ENCODE assay signal across 13 cellular contexts in genomic region chr1:206715552-206716518, GRCh38. TPM values are rescaled to one million over a fixed set of nuclear protein-coding genes. Genes with fewer than 3 reads are reported as not detected.
DNase-seq lines count a peak whose midpoint lies in the region; ATAC-seq and TF ChIP-seq lines count a peak whose summit lies in the region.
"Had no signal": no experiment of that assay in that cellular context is flagged by ENCODE, and none has a peak within 500 bp of the region (broad histone marks: within the 10 kb centered on the region; RNA-seq: fewer than 3 reads in every experiment).

No MANE protein-coding gene starts in this region.

- peak overlapping the region; percentile 9 for H3K4me3 Mint-ChIP-seq in activated T-helper 2 cell treated with anti-CD3 and anti-CD28 coated beads, Interferon-gamma antibody, Interleukin-2, Interleukin-4, amounts not matched to agents 10 μg/mL and 5 μg/mL and 100 μg/mL, durations not matched to agents 14 hours and 24 hours and 36 hours (ENCODE audit: low read depth)
- no peak overlapping the region for H3K4me3 Mint-ChIP-seq in memory B cell
- H3K4me3 Mint-ChIP-seq: mesothelial cell of epicardium had no signal

- H3K9me3 Mint-ChIP-seq in activated T-helper 2 cell treated with anti-CD3 and anti-CD28 coated beads, Interferon-gamma antibody, Interleukin-2, Interleukin-4, amounts not matched to agents 10 μg/mL and 5 μg/mL and 100 μg/mL, durations not matched to agents 14 hours and 24 hours and 36 hours, result no peaks in the 10 kb centered on the region
- H3K9me3 Mint-ChIP-seq in memory B cell, result no peaks in the 10 kb centered on the region
- H3K9me3 Mint-ChIP-seq: mesothelial cell of epicardium had no signal

- TF ChIP-seq POLR2A in transverse colon (IDR thresholded peaks at IDR 0.05) (no peak), erythroblast (IDR thresholded peaks at IDR 0.05; ENCODE audit: low read length) (no peak)

- H3K36me3 ChIP-seq in transverse colon, result no peaks in the 10 kb centered on the region
- H3K36me3 ChIP-seq: upper lobe of left lung had no signal

- intact Hi-C loops in activated T-helper 2 cell treated with anti-CD3 and anti-CD28 coated beads, Interferon-gamma antibody, Interleukin-2, Interleukin-4, amounts not matched to agents 10 μg/mL and 5 μg/mL and 100 μg/mL, durations not matched to agents 14 hours and 24 hours and 36 hours (cut with micrococcal nuclease), result loop anchor here (2.0 to 10.0 kb wide), 2 partner anchors 27 to 51 kb away; no protein-coding TSS in a partner anchor
- intact Hi-C loops in transverse colon (cut with DNase I; ENCODE audit: low total_unique reads), result no loop called here

- in situ Hi-C loops in transverse colon (cut with MboI; ENCODE audit: low pct_ligation_motif_present in 1 of 4, low pct_unique_long_range_greater_than_20kb in 1 of 4, low sequenced_read_pairs in 3 of 4), result no loop called here

- H3K4me1 Mint-ChIP-seq in activated T-helper 2 cell treated with anti-CD3 and anti-CD28 coated beads, Interferon-gamma antibody, Interleukin-2, Interleukin-4, amounts not matched to agents 10 μg/mL and 5 μg/mL and 100 μg/mL, durations not matched to agents 14 hours and 24 hours and 36 hours (ENCODE audit: low read depth), result peaks cover 69% of the 10 kb centered on the region
- H3K4me1 Mint-ChIP-seq in memory B cell, result peaks cover 57% of the 10 kb centered on the region

- H3K27me3 Mint-ChIP-seq in activated T-helper 2 cell treated with anti-CD3 and anti-CD28 coated beads, Interferon-gamma antibody, Interleukin-2, Interleukin-4, amounts not matched to agents 10 μg/mL and 5 μg/mL and 100 μg/mL, durations not matched to agents 14 hours and 24 hours and 36 hours (ENCODE audit: low read depth), result no peaks in the 10 kb centered on the region
- H3K27me3 Mint-ChIP-seq in memory B cell, result no peaks in the 10 kb centered on the region

- H3K27ac Mint-ChIP-seq in activated T-helper 2 cell treated with anti-CD3 and anti-CD28 coated beads, Interferon-gamma antibody, Interleukin-2, Interleukin-4, amounts not matched to agents 10 μg/mL and 5 μg/mL and 100 μg/mL, durations not matched to agents 14 hours and 24 hours and 36 hours, result peak overlapping the region; percentile 71
- peak overlapping the region; percentile 85 for H3K27ac Mint-ChIP-seq in memory B cell
- H3K27ac Mint-ChIP-seq: mesothelial cell of epicardium had no signal

- no peaks in the 10 kb centered on the region for H3K27me3 ChIP-seq in transverse colon
- H3K27me3 ChIP-seq: upper lobe of left lung had no signal

- no peak overlapping the region for H3K4me3 ChIP-seq in transverse colon
- H3K4me3 ChIP-seq: upper lobe of left lung had no signal

- H3K4me1 ChIP-seq in transverse colon, result peaks cover 39 to 84% (median 43%) of the 10 kb centered on the region in 4 donors

- ATAC-seq in memory B cell (ENCODE audit: low read depth), result no peak

- peak; percentile 63 for DNase-seq in activated effector memory CD4-positive, alpha-beta T cell treated with anti-CD3 and anti-CD28 coated beads, Interleukin-2, amount 50 U/mL, for 16 hours
- no peak for DNase-seq in activated effector memory CD4-positive, alpha-beta T cell treated with Interleukin-2 at 50 U/mL for 16 hours
- DNase-seq in activated T-helper 2 cell treated with anti-CD3 and anti-CD28 coated beads, Interferon-gamma antibody, Interleukin-2, Interleukin-4, amounts not matched to agents 10 μg/mL and 5 μg/mL and 100 μg/mL, durations not matched to agents 14 hours and 24 hours and 36 hours (ENCODE audit: low spot score), result no peak
- DNase-seq in memory B cell (ENCODE audit: low spot score in 2 of 2) (no peak), transverse colon (no peak), activated gamma-delta T cell treated with Interleukin-2 at 50 U/mL for 16 hours (no peak), NCI-H69 (lab: John Stamatoyannopoulos, UW) (no peak), erythroblast (lab: John Stamatoyannopoulos, UW) (no peak)
- DNase-seq: NCI-H524; stimulated activated CD4-positive, alpha-beta T cell treated with anti-CD3 and anti-CD28 coated beads, Interleukin-2, amount 100 ng/mL, for 24 hours had no signal

- no peaks in the 10 kb centered on the region for H3K9me3 ChIP-seq in transverse colon
- H3K9me3 ChIP-seq: upper lobe of left lung had no signal

- peaks cover 7% of the 10 kb centered on the region for H3K36me3 Mint-ChIP-seq in activated T-helper 2 cell treated with anti-CD3 and anti-CD28 coated beads, Interferon-gamma antibody, Interleukin-2, Interleukin-4, amounts not matched to agents 10 μg/mL and 5 μg/mL and 100 μg/mL, durations not matched to agents 14 hours and 24 hours and 36 hours (ENCODE audit: low read depth)
- peaks cover 3% of the 10 kb centered on the region for H3K36me3 Mint-ChIP-seq in memory B cell
- H3K36me3 Mint-ChIP-seq: mesothelial cell of epicardium had no signal

- no peak for TF ChIP-seq EP300 in transverse colon (IDR thresholded peaks at IDR 0.05; ENCODE audit: low read depth)

- TF ChIP-seq CTCF in transverse colon (IDR thresholded peaks at IDR 0.05), result no peak

- 74 to 81% methylated on average over 3 to 8 of the region's 8 CpGs for WGBS in transverse colon (ENCODE audit: low coverage in 1 of 2), 2 donors

- peak overlapping the region; percentile 70 to 78 (median 75) for H3K27ac ChIP-seq in transverse colon

RNA-seq across cellular contexts. Expression of gene MAPKAPK2, which starts 31.1 kb away (rescaled TPM):
- total RNA-seq in activated T-helper 2 cell treated with anti-CD3 and anti-CD28 coated beads, Interferon-gamma antibody, Interleukin-2, Interleukin-4, amounts not matched to agents 10 μg/mL and 5 μg/mL and 100 μg/mL, durations not matched to agents 14 hours and 24 hours and 36 hours, result 92.3 and 98.8 TPM in 2 replicates
- 10 to 100 TPM; 47.0 to 74.8 (median 52.2) TPM for total RNA-seq in transverse colon

RNA-seq across cellular contexts. Expression of gene IL19, which starts 54.7 kb away (rescaled TPM):
- not detected in 2 replicates for total RNA-seq in activated T-helper 2 cell treated with anti-CD3 and anti-CD28 coated beads, Interferon-gamma antibody, Interleukin-2, Interleukin-4, amounts not matched to agents 10 μg/mL and 5 μg/mL and 100 μg/mL, durations not matched to agents 14 hours and 24 hours and 36 hours
- not detected for total RNA-seq in transverse colon
- total RNA-seq: mesothelial cell of epicardium, upper lobe of left lung had no signal

RNA-seq across cellular contexts. Expression of gene IL10, which starts 56.5 kb away (rescaled TPM):
- 4.2 and 5.8 TPM in 2 replicates for total RNA-seq in activated T-helper 2 cell treated with anti-CD3 and anti-CD28 coated beads, Interferon-gamma antibody, Interleukin-2, Interleukin-4, amounts not matched to agents 10 μg/mL and 5 μg/mL and 100 μg/mL, durations not matched to agents 14 hours and 24 hours and 36 hours
- 1 to 10 TPM in 2 of 4 donors, not detected in 2; 1.6 to 4.4 TPM for total RNA-seq in transverse colon
- total RNA-seq: fibroblast of villous mesenchyme, mesothelial cell of epicardium had no signal
